In genomic region chr17:44587339-44587738, GRCh38 we compare ENCODE assay signal across 1 cellular context.
TF ChIP-seq lines count a peak whose summit lies in the region.

No MANE protein-coding gene starts in this region.

TF ChIP-seq in A549, 52 proteins besides CTCF, POLR2A, EP300 and RAD21 (continued from another document):
- TF ChIP-seq ELK1 (IDR thresholded peaks at IDR 0.05; ENCODE audit: low read depth, low read length) (no peak), CEBPB (IDR thresholded peaks at IDR 0.05) (peak in 1 of 2 experiments; percentile 50; a peak in 1 of 4 replicates), MAFK (IDR thresholded peaks at IDR 0.05; ENCODE audit: partially characterized antibody) (no peak), NPAS2 (CRISPR knock-in tag; IDR thresholded peaks at IDR 0.05; ENCODE audit: borderline replicate concordance) (no peak), RFX5 (IDR thresholded peaks at IDR 0.05) (no peak), FOXS1 (CRISPR knock-in tag; IDR thresholded peaks at IDR 0.05) (no peak), FOSL2 (IDR thresholded peaks at IDR 0.05) (peak; percentile 90), FOSL2 (CRISPR knock-in tag; IDR thresholded peaks at IDR 0.05) (peak; percentile 97), SREBF2 (IDR thresholded peaks at IDR 0.05) (no peak)
